ENCODE assay signal across 22 cellular contexts in genomic region chr12:66164349-66164821, GRCh38. TPM values are rescaled to one million over a fixed set of nuclear protein-coding genes. Genes with fewer than 3 reads are reported as not detected.
DNase-seq lines count a peak whose midpoint lies in the region; ATAC-seq lines count a peak whose summit lies in the region.
"Had no signal": no experiment of that assay in that cellular context is flagged by ENCODE, and none has a peak within 500 bp of the region (broad histone marks: within the 10 kb centered on the region; RNA-seq: fewer than 3 reads in every experiment).

No MANE protein-coding gene starts in this region.

- H3K4me1 Mint-ChIP-seq in activated CD4-positive, alpha-beta T cell treated with anti-CD3 and anti-CD28 coated beads for 36 hours, result peaks cover 66% of the 10 kb centered on the region
- peaks cover 74% of the 10 kb centered on the region for H3K4me1 Mint-ChIP-seq in central memory CD8-positive, alpha-beta T cell
- peaks cover 62 to 76% of the 10 kb centered on the region in 2 donors for H3K4me1 Mint-ChIP-seq in natural killer cell treated with Interleukin-12 subunit alpha and Interleukin-12 subunit beta and Interleukin-15 and Interleukin-18, amount 100 ng/mL, for 72 hours (ENCODE audit: low read depth in 2 of 2)

- H3K27ac Mint-ChIP-seq in activated CD4-positive, alpha-beta T cell treated with anti-CD3 and anti-CD28 coated beads for 36 hours, result peak overlapping the region; percentile 48
- H3K27ac Mint-ChIP-seq in central memory CD8-positive, alpha-beta T cell (ENCODE audit: low read depth), result peak overlapping the region; percentile 70
- peak overlapping the region; percentile 58 to 76 for H3K27ac Mint-ChIP-seq in natural killer cell treated with Interleukin-12 subunit alpha and Interleukin-12 subunit beta and Interleukin-15 and Interleukin-18, amount 100 ng/mL, for 72 hours
- H3K27ac Mint-ChIP-seq: activated naive CD8-positive, alpha-beta T cell treated with anti-CD3 and anti-CD28 coated beads, Interleukin-2, amount 10 ng/mL, durations not matched to agents 7 days and 5 days; T-helper 1 cell treated with Interleukin-12 subunit alpha and Interleukin-12 subunit beta and Interleukin-4 antibody, amounts not matched to agents 30 μg/mL and 1 μg/mL, for 36 hours had no signal

- CTCF ChIA-PET in activated CD4-positive, alpha-beta T cell treated with anti-CD3 and anti-CD28 coated beads for 36 hours (lab: Charles Lee), result no interaction called here

- POLR2A ChIA-PET in activated CD4-positive, alpha-beta T cell treated with anti-CD3 and anti-CD28 coated beads for 36 hours (lab: Charles Lee), result no interaction called here

- intact Hi-C loops in activated CD4-positive, alpha-beta T cell treated with anti-CD3 and anti-CD28 coated beads for 36 hours (cut with DNase I, micrococcal nuclease), result loop anchor here in 1 of 2 experiments (5.0 kb wide), 1 partner anchor 717 kb away; no protein-coding TSS in a partner anchor

- no peak for ATAC-seq in activated CD4-positive, alpha-beta T cell treated with anti-CD3 and anti-CD28 coated beads for 36 hours
- no peak for ATAC-seq in central memory CD8-positive, alpha-beta T cell (replicated peaks; ENCODE audit: extremely low read depth, poor library complexity, severe bottlenecking)
- no peak for ATAC-seq in natural killer cell treated with Interleukin-12 subunit alpha and Interleukin-12 subunit beta and Interleukin-15 and Interleukin-18, amount 100 ng/mL, for 72 hours
- no peak for ATAC-seq in HG03108 (IDR thresholded peaks at IDR 0.05; ENCODE audit: unreplicated experiment)
- ATAC-seq: heart left ventricle, lower lobe of right lung had no signal

- peaks cover 76% of the 10 kb centered on the region for H3K36me3 Mint-ChIP-seq in activated CD4-positive, alpha-beta T cell treated with anti-CD3 and anti-CD28 coated beads for 36 hours (ENCODE audit: low read depth)
- H3K36me3 Mint-ChIP-seq in central memory CD8-positive, alpha-beta T cell (ENCODE audit: insufficient read depth), result peaks cover 21% of the 10 kb centered on the region
- H3K36me3 Mint-ChIP-seq in natural killer cell treated with Interleukin-12 subunit alpha and Interleukin-12 subunit beta and Interleukin-15 and Interleukin-18, amount 100 ng/mL, for 72 hours, result peaks cover 41% of the 10 kb centered on the region

- no peak overlapping the region for H3K4me3 Mint-ChIP-seq in activated CD4-positive, alpha-beta T cell treated with anti-CD3 and anti-CD28 coated beads for 36 hours
- no peak overlapping the region for H3K4me3 Mint-ChIP-seq in central memory CD8-positive, alpha-beta T cell
- peak overlapping the region; percentile 48 for H3K4me3 Mint-ChIP-seq in natural killer cell treated with Interleukin-12 subunit alpha and Interleukin-12 subunit beta and Interleukin-15 and Interleukin-18, amount 100 ng/mL, for 72 hours
- H3K4me3 Mint-ChIP-seq: activated naive CD8-positive, alpha-beta T cell treated with anti-CD3 and anti-CD28 coated beads, Interleukin-2, amount 10 ng/mL, durations not matched to agents 7 days and 5 days; T-helper 1 cell treated with Interleukin-12 subunit alpha and Interleukin-12 subunit beta and Interleukin-4 antibody, amounts not matched to agents 30 μg/mL and 1 μg/mL, for 36 hours had no signal

- no peaks in the 10 kb centered on the region for H3K27me3 Mint-ChIP-seq in activated CD4-positive, alpha-beta T cell treated with anti-CD3 and anti-CD28 coated beads for 36 hours
- no peaks in the 10 kb centered on the region for H3K27me3 Mint-ChIP-seq in central memory CD8-positive, alpha-beta T cell
- no peaks in the 10 kb centered on the region for H3K27me3 Mint-ChIP-seq in natural killer cell treated with Interleukin-12 subunit alpha and Interleukin-12 subunit beta and Interleukin-15 and Interleukin-18, amount 100 ng/mL, for 72 hours
- H3K27me3 Mint-ChIP-seq: activated naive CD8-positive, alpha-beta T cell treated with anti-CD3 and anti-CD28 coated beads, Interleukin-2, amount 10 ng/mL, durations not matched to agents 7 days and 5 days had no signal

- H3K9me3 Mint-ChIP-seq in activated CD4-positive, alpha-beta T cell treated with anti-CD3 and anti-CD28 coated beads for 36 hours (ENCODE audit: low read depth), result peaks cover 17% of the 10 kb centered on the region
- no peaks in the 10 kb centered on the region for H3K9me3 Mint-ChIP-seq in central memory CD8-positive, alpha-beta T cell
- peaks cover 4% of the 10 kb centered on the region for H3K9me3 Mint-ChIP-seq in natural killer cell treated with Interleukin-12 subunit alpha and Interleukin-12 subunit beta and Interleukin-15 and Interleukin-18, amount 100 ng/mL, for 72 hours
- H3K9me3 Mint-ChIP-seq: immature natural killer cell had no signal

- DNase-seq in activated CD4-positive, alpha-beta T cell treated with anti-CD3 and anti-CD28 coated beads for 36 hours, result no peak
- DNase-seq in activated CD4-positive, alpha-beta T cell treated with anti-CD3 and anti-CD28 coated beads for 1 hour, result no peak
- DNase-seq in OCI-M1 (lab: John Stamatoyannopoulos, UW) (peak; percentile 73), KG1 (lab: John Stamatoyannopoulos, UW) (no peak)
- no peak for DNase-seq in central memory CD8-positive, alpha-beta T cell (ENCODE audit: low spot score in 2 of 2)
- DNase-seq in natural killer cell treated with Interleukin-12 subunit alpha and Interleukin-12 subunit beta and Interleukin-15 and Interleukin-18, amount 100 ng/mL, for 72 hours (ENCODE audit: low spot score), result no peak
- DNase-seq in activated CD4-positive, CD25-positive, alpha-beta regulatory T cell (lab: John Stamatoyannopoulos, UW), result no peak
- DNase-seq: activated CD8-positive, alpha-beta memory T cell treated with anti-CD3 and anti-CD28 coated beads, Interleukin-2, amount 50 U/mL, for 48 hours; activated naive CD8-positive, alpha-beta T cell treated with anti-CD3 and anti-CD28 coated beads, Interleukin-2, amount 10 ng/mL, durations not matched to agents 7 days and 5 days; DMS153; heart left ventricle; immature natural killer cell; Kasumi-1; lower lobe of right lung; NCI-H1105; NCI-H526; SHP77; small intestine; stimulated activated CD8-positive, alpha-beta memory T cell treated with anti-CD3 and anti-CD28 coated beads, Interleukin-4, amount 100 ng/mL, for 48 hours had no signal

RNA-seq across cellular contexts. Expression of gene TMBIM4, which starts 5.4 kb away (rescaled TPM):
- 10 to 100 TPM; 41.4 to 44.6 TPM for total RNA-seq in activated CD4-positive, alpha-beta T cell treated with anti-CD3 and anti-CD28 coated beads for 36 hours
- total RNA-seq in natural killer cell treated with Interleukin-12 subunit alpha and Interleukin-12 subunit beta and Interleukin-15 and Interleukin-18, amount 100 ng/mL, for 72 hours, result 10 to 100 TPM; 43.7 to 89.2 TPM

RNA-seq across cellular contexts. Expression of gene IRAK3, which starts 24.6 kb away (rescaled TPM):
- 1 to 10 TPM in 1 of 2 experiments, under 1 TPM in 1; 0.82 to 1.1 TPM for total RNA-seq in activated CD4-positive, alpha-beta T cell treated with anti-CD3 and anti-CD28 coated beads for 36 hours
- 10 to 100 TPM; 18.8 to 21.7 TPM for total RNA-seq in natural killer cell treated with Interleukin-12 subunit alpha and Interleukin-12 subunit beta and Interleukin-15 and Interleukin-18, amount 100 ng/mL, for 72 hours
- total RNA-seq: HT-29 had no signal

RNA-seq across cellular contexts. Expression of gene LLPH, which starts 33.8 kb away (rescaled TPM):
- 10 to 100 TPM; 33.1 to 36.5 TPM for total RNA-seq in activated CD4-positive, alpha-beta T cell treated with anti-CD3 and anti-CD28 coated beads for 36 hours
- total RNA-seq in natural killer cell treated with Interleukin-12 subunit alpha and Interleukin-12 subunit beta and Interleukin-15 and Interleukin-18, amount 100 ng/mL, for 72 hours, result 10 to 100 TPM; 24.1 to 34.9 TPM

Comparison
In these comparisons a context has a peak if more than half of its experiments do, and no peak if none do; other contexts are left out.
1. RNA of gene IRAK3, which starts 24.6 kb away (total RNA-seq): 18.8 to 21.7 TPM in natural killer cell treated with Interleukin-12 subunit alpha and Interleukin-12 subunit beta and Interleukin-15 and Interleukin-18, amount 100 ng/mL, for 72 hours; 0.82 to 1.1 TPM in activated CD4-positive, alpha-beta T cell treated with anti-CD3 and anti-CD28 coated beads for 36 hours; every median in the first group is over 4 times any median in the second.
2. Peak in every context shown above with its lines, with median percentiles within 50 percentile points of each other: H3K27ac Mint-ChIP-seq.